10 cellular contexts compared by ENCODE assay signal in genomic region chr7:111439977-111440376, GRCh38.
"Had no signal": no experiment of that assay in that cellular context is flagged by ENCODE, and none has a peak within 500 bp of the region (broad histone marks: within the 10 kb centered on the region; RNA-seq: fewer than 3 reads in every experiment).

No MANE protein-coding gene starts in this region.

- H3K9ac ChIP-seq: parathyroid adenoma had no signal

- H3K27me3 ChIP-seq: left lung had no signal

- ATAC-seq: left lung had no signal

- H3K36me3 ChIP-seq: left lung had no signal

- DNase-seq: activated CD4-positive, alpha-beta T cell treated with anti-CD3 and anti-CD28 coated beads, Interleukin-2, amount 10 ng/mL, durations not matched to agents 7 days and 5 days; activated naive CD8-positive, alpha-beta T cell treated with anti-CD3 and anti-CD28 coated beads for 36 hours; effector memory CD4-positive, alpha-beta T cell; islet precursor cell; left lung; mammary epithelial cell; naive B cell; small intestine had no signal

- H3K79me2 ChIP-seq: parathyroid adenoma had no signal

- H3K4me1 ChIP-seq: parathyroid adenoma had no signal

- H3K4me3 ChIP-seq: left lung had no signal

- H3K27ac ChIP-seq: epithelial cell of prostate, left lung, parathyroid adenoma had no signal

- H2AFZ ChIP-seq: parathyroid adenoma had no signal
